In genomic region chr3:33173103-33173502, GRCh38 we compare ENCODE assay signal across 22 cellular contexts. TPM values are rescaled to one million over a fixed set of nuclear protein-coding genes. Genes with fewer than 3 reads are reported as not detected.
DNase-seq lines count a peak whose midpoint lies in the region; ATAC-seq and TF ChIP-seq lines count a peak whose summit lies in the region.
"Had no signal": no experiment of that assay in that cellular context is flagged by ENCODE, and none has a peak within 500 bp of the region (broad histone marks: within the 10 kb centered on the region; RNA-seq: fewer than 3 reads in every experiment).

No MANE protein-coding gene starts in this region.

- H3K9me3 ChIP-seq in heart right ventricle (peaks cover 0 to 1% (median 0%) of the 10 kb centered on the region in 11 donors), upper lobe of right lung (no peaks in the 10 kb centered on the region)
- H3K9me3 ChIP-seq: A549 had no signal

- WGBS in heart right ventricle, 2 donors = 8 to 28% methylated on average over 2 of the region's 2 CpGs

- no peak overlapping the region for H3K4me3 ChIP-seq in heart right ventricle
- H3K4me3 ChIP-seq in upper lobe of right lung = no peak overlapping the region
- H3K4me3 ChIP-seq: A549 had no signal

- H3K27ac ChIP-seq in heart right ventricle (peak overlapping the region in 4 of 10 donors; percentile 37 to 69 (median 50)), upper lobe of right lung (no peak overlapping the region)
- H3K27ac ChIP-seq: A549 had no signal

- TF ChIP-seq CTCF in heart right ventricle (IDR thresholded peaks at IDR 0.05) (no peak), upper lobe of right lung (IDR thresholded peaks at IDR 0.05) (no peak)

- H3K4me1 ChIP-seq in heart right ventricle (peaks cover 0 to 17% (median 7%) of the 10 kb centered on the region in 9 donors), upper lobe of right lung (no peaks in the 10 kb centered on the region)
- H3K4me1 ChIP-seq: A549 had no signal

- H3K36me3 ChIP-seq in heart right ventricle = no peaks in the 10 kb centered on the region
- no peaks in the 10 kb centered on the region for H3K36me3 ChIP-seq in upper lobe of right lung

- H3K27me3 ChIP-seq in heart right ventricle = no peaks in the 10 kb centered on the region
- no peaks in the 10 kb centered on the region for H3K27me3 ChIP-seq in upper lobe of right lung

- DNase-seq in NCI-H748 (lab: John Stamatoyannopoulos, UW; ENCODE audit: unreplicated experiment) = peak; percentile 27
- no peak for DNase-seq in NCI-H748 treated with DMSO at 0.1 percent for 48 hours (lab: John Stamatoyannopoulos, UW)
- peak; percentile 75 for DNase-seq in NCI-H345 treated with DMSO at 0.1 percent for 48 hours (lab: John Stamatoyannopoulos, UW; ENCODE audit: unreplicated experiment)
- DNase-seq in heart right ventricle = peak in 1 of 2 donors; percentile 36
- no peak for DNase-seq in upper lobe of right lung
- DNase-seq in retina = no peak
- no peak for DNase-seq in GM19238 (ENCODE audit: insufficient read length, low spot score)
- DNase-seq in T-helper 9 cell = no peak
- DNase-seq: activated CD4-positive, alpha-beta T cell treated with anti-CD3 and anti-CD28 coated beads, Interleukin-2, amount 10 ng/mL, durations not matched to agents 7 days and 5 days; activated CD8-positive, alpha-beta memory T cell treated with anti-CD3 and anti-CD28 coated beads, Interleukin-2, amount 10 ng/mL, durations not matched to agents 7 days and 5 days; activated naive CD4-positive, alpha-beta T cell treated with Interleukin-2 at 50 U/mL for 16 hours; activated T-cell treated with anti-CD3 and anti-CD28 coated beads, Interleukin-2, amount 50 U/mL, for 72 hours; amniotic stem cell; H9; Karpas-422; MV-4-11; NCI-H2081 treated with DMSO at 0.1 percent for 48 hours; NCI-H526 treated with DMSO at 0.1 percent for 48 hours; small intestine; stimulated activated CD4-positive, alpha-beta T cell treated with anti-CD3 and anti-CD28 coated beads, Interleukin-1b, Interleukin-23, amount 100 ng/mL, for 48 hours had no signal

- intact Hi-C loops in heart right ventricle (cut with DNase I) (no loop called here), upper lobe of right lung (cut with DNase I) (no loop called here)

- ATAC-seq in heart right ventricle (peak; percentile 55 to 99 (median 90)), upper lobe of right lung (peak; percentile 56)
- ATAC-seq: activated CD8-positive, alpha-beta memory T cell treated with anti-CD3 and anti-CD28 coated beads, Interleukin-2, amount 10 ng/mL, durations not matched to agents 7 days and 5 days; activated T-cell treated with anti-CD3 and anti-CD28 coated beads, Interleukin-2, amount 50 U/mL, for 72 hours had no signal

RNA-seq across cellular contexts. Expression of gene SUSD5, which starts 45.5 kb away (rescaled TPM):
- 10 to 100 TPM in 1 of 10 donors, 1 to 10 TPM in 4, under 1 TPM in 5; 0.28 to 12.9 (median 1.0) TPM for total RNA-seq in heart right ventricle
- 1 to 10 TPM in 1 of 2 donors, under 1 TPM in 1; 0.88 to 1.0 TPM for polyA plus RNA-seq in heart right ventricle
- total RNA-seq in upper lobe of right lung = 1.1 TPM
- total RNA-seq: activated CD4-positive, alpha-beta T cell treated with anti-CD3 and anti-CD28 coated beads, Interleukin-2, amount 10 ng/mL, durations not matched to agents 7 days and 5 days; activated CD8-positive, alpha-beta memory T cell treated with anti-CD3 and anti-CD28 coated beads, Interleukin-2, amount 10 ng/mL, durations not matched to agents 7 days and 5 days; activated T-cell treated with anti-CD3 and anti-CD28 coated beads, Interleukin-2, amount 50 U/mL, for 72 hours; OCI-LY7 had no signal

RNA-seq across cellular contexts. Expression of gene CRTAP, which starts 59.3 kb away (rescaled TPM):
- total RNA-seq in heart right ventricle (100 to 1,000 TPM in 3 of 10 donors, 10 to 100 TPM in 7; 72.8 to 120 (median 88.4) TPM), upper lobe of right lung (221 TPM)
- 10 to 100 TPM; 17.5 to 57.9 TPM for polyA plus RNA-seq in heart right ventricle

Comparison
In these comparisons a context has a peak if more than half of its experiments do, and no peak if none do; other contexts are left out.
1. DNase-seq: peak in NCI-H748 (single experiment) and NCI-H345 treated with DMSO at 0.1 percent for 48 hours (single experiment); none in NCI-H748 treated with DMSO at 0.1 percent for 48 hours (single experiment), upper lobe of right lung (single experiment), retina (single experiment), GM19238 (single experiment) and T-helper 9 cell (single experiment).